Comparison of ENCODE assay signal across 1 cellular context in the genomic region with DNA sequence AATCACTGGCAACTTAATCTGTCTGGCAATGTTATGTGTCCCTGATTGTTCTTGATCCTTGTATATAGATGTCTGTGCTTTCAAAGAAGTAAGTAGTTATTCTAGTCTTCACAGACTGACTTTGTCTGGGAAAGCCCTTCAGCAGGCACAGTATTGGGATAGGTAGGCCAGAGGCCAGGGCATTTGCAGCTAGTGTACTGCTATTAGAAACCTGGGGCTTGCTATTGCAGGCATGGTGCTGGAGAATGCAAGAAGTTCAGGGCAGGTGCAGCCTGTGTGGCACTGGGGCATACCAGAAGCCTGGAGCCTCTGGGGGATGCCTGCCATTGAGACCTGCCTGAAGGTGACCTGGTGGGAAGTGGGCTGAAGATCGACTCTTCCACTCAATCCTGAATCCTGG.
TF ChIP-seq lines count a peak whose summit lies in the region.

No MANE protein-coding gene starts in this region.

TF ChIP-seq in HCT116, 20 proteins besides CTCF, POLR2A, EP300 and RAD21:
- no peak for TF ChIP-seq EGR1 (IDR thresholded peaks at IDR 0.05; ENCODE audit: low read depth)
- no peak for TF ChIP-seq FOSL1 (IDR thresholded peaks at IDR 0.05; ENCODE audit: low read depth)
- TF ChIP-seq SRF (IDR thresholded peaks at IDR 0.05; ENCODE audit: low read depth): no peak
- no peak for TF ChIP-seq MAX (IDR thresholded peaks at IDR 0.05)
- no peak for TF ChIP-seq POLR2AphosphoS5 (IDR thresholded peaks at IDR 0.05; ENCODE audit: low read depth, low read length)
- no peak for TF ChIP-seq SIN3A (IDR thresholded peaks at IDR 0.05; ENCODE audit: low read depth)
- no peak for TF ChIP-seq EZH2 (IDR thresholded peaks at IDR 0.05)
- no peak for TF ChIP-seq ZNF274 (IDR thresholded peaks at IDR 0.05; ENCODE audit: low read depth, low read length)
- no peak for TF ChIP-seq ELF1 (IDR thresholded peaks at IDR 0.05; ENCODE audit: borderline replicate concordance, low read depth)
- TF ChIP-seq, protein P1, sequence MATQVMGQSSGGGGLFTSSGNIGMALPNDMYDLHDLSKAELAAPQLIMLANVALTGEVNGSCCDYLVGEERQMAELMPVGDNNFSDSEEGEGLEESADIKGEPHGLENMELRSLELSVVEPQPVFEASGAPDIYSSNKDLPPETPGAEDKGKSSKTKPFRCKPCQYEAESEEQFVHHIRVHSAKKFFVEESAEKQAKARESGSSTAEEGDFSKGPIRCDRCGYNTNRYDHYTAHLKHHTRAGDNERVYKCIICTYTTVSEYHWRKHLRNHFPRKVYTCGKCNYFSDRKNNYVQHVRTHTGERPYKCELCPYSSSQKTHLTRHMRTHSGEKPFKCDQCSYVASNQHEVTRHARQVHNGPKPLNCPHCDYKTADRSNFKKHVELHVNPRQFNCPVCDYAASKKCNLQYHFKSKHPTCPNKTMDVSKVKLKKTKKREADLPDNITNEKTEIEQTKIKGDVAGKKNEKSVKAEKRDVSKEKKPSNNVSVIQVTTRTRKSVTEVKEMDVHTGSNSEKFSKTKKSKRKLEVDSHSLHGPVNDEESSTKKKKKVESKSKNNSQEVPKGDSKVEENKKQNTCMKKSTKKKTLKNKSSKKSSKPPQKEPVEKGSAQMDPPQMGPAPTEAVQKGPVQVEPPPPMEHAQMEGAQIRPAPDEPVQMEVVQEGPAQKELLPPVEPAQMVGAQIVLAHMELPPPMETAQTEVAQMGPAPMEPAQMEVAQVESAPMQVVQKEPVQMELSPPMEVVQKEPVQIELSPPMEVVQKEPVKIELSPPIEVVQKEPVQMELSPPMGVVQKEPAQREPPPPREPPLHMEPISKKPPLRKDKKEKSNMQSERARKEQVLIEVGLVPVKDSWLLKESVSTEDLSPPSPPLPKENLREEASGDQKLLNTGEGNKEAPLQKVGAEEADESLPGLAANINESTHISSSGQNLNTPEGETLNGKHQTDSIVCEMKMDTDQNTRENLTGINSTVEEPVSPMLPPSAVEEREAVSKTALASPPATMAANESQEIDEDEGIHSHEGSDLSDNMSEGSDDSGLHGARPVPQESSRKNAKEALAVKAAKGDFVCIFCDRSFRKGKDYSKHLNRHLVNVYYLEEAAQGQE (IDR thresholded peaks at IDR 0.05; ENCODE audit: low read depth): no peak
- no peak for TF ChIP-seq YY1 (IDR thresholded peaks at IDR 0.05; ENCODE audit: extremely low read depth, insufficient replicate concordance, low read depth, low read length)
- TF ChIP-seq ATF3 (IDR thresholded peaks at IDR 0.05): no peak
- no peak for TF ChIP-seq JUND (IDR thresholded peaks at IDR 0.05)
- TF ChIP-seq ZFX (IDR thresholded peaks at IDR 0.05): no peak
- TF ChIP-seq, protein P2, sequence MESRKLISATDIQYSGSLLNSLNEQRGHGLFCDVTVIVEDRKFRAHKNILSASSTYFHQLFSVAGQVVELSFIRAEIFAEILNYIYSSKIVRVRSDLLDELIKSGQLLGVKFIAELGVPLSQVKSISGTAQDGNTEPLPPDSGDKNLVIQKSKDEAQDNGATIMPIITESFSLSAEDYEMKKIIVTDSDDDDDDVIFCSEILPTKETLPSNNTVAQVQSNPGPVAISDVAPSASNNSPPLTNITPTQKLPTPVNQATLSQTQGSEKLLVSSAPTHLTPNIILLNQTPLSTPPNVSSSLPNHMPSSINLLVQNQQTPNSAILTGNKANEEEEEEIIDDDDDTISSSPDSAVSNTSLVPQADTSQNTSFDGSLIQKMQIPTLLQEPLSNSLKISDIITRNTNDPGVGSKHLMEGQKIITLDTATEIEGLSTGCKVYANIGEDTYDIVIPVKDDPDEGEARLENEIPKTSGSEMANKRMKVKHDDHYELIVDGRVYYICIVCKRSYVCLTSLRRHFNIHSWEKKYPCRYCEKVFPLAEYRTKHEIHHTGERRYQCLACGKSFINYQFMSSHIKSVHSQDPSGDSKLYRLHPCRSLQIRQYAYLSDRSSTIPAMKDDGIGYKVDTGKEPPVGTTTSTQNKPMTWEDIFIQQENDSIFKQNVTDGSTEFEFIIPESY (IDR thresholded peaks at IDR 0.05; ENCODE audit: extremely low read depth, insufficient replicate concordance, low read length): no peak
